ENCODE assay signal across 19 cellular contexts in the genomic region with DNA sequence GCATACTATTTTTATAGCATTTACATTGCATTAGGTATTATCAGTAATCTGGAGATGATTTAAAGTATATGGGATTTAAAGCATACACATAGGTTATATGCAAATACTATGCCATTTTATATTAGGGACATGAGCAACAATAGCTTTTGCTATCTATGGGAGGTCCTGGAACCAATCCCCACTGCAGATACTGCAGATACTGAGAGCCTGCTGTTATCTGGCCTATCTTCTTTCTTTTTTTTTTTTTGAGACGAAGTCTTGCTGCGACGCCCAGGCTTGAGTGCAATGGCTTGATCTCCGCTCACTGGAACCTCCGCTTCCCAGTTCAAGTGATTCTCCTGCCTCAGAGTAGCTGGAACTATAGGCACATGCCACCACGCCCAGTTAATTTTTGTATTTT. TPM values are rescaled to one million over a fixed set of nuclear protein-coding genes. Genes with fewer than 3 reads are reported as not detected.
DNase-seq lines count a peak whose midpoint lies in the region; ATAC-seq and TF ChIP-seq lines count a peak whose summit lies in the region.
"Had no signal": no experiment of that assay in that cellular context is flagged by ENCODE, and none has a peak within 500 bp of the region (broad histone marks: within the 10 kb centered on the region; RNA-seq: fewer than 3 reads in every experiment).

No MANE protein-coding gene starts in this region.

- no peak for DNase-seq in CD4-positive, alpha-beta T cell
- DNase-seq in CD4-positive, alpha-beta memory T cell = no peak
- DNase-seq in T-helper 17 cell = no peak
- DNase-seq in nephron progenitor cell = no peak
- DNase-seq in effector CD8-positive, alpha-beta T cell (lab: John Stamatoyannopoulos, UW) = no peak
- DNase-seq in NCI-H1105 treated with DMSO at 0.1 percent for 48 hours (lab: John Stamatoyannopoulos, UW) = no peak
- no peak for DNase-seq in posterior vena cava (ENCODE audit: low spot score)
- DNase-seq: CD4-positive, CD25-positive, alpha-beta regulatory T cell; KBM-7; NCI-H1105; NCI-H2081; NCI-H2171; NCI-H524 treated with DMSO at 0.1 percent for 48 hours had no signal

- no peak for TF ChIP-seq CTCF in CD4-positive, alpha-beta T cell (IDR thresholded peaks at IDR 0.05)
- TF ChIP-seq CTCF in nephron progenitor cell (IDR thresholded peaks at IDR 0.05) = no peak

- no peaks in the 10 kb centered on the region for H3K9me3 Mint-ChIP-seq in CD4-positive, alpha-beta T cell
- H3K9me3 Mint-ChIP-seq in CD4-positive, alpha-beta memory T cell = peaks cover 0 to 4% (median 0%) of the 10 kb centered on the region in 8 donors
- no peaks in the 10 kb centered on the region for H3K9me3 Mint-ChIP-seq in nephron progenitor cell
- H3K9me3 Mint-ChIP-seq: CD4-positive, CD25-positive, alpha-beta regulatory T cell had no signal

- no peak for ATAC-seq in CD4-positive, alpha-beta T cell (ENCODE audit: poor library complexity)
- ATAC-seq in T-helper 17 cell = no peak
- ATAC-seq: HCT116, Right ventricle myocardium inferior had no signal

- H3K4me3 Mint-ChIP-seq in CD4-positive, alpha-beta T cell = no peak overlapping the region
- no peak overlapping the region for H3K4me3 Mint-ChIP-seq in CD4-positive, alpha-beta memory T cell
- H3K4me3 Mint-ChIP-seq in T-helper 17 cell (no peak overlapping the region), nephron progenitor cell (no peak overlapping the region)
- H3K4me3 Mint-ChIP-seq: CD4-positive, CD25-positive, alpha-beta regulatory T cell had no signal

- H3K27me3 ChIP-seq in CD4-positive, alpha-beta T cell (ENCODE audit: control insufficient read depth, insufficient read depth, low read length) = no peaks in the 10 kb centered on the region
- no peaks in the 10 kb centered on the region for H3K27me3 ChIP-seq in CD4-positive, alpha-beta memory T cell (ENCODE audit: insufficient read depth, low read length)
- H3K27me3 ChIP-seq: SJSA1 had no signal

- H3K9me3 ChIP-seq in CD4-positive, alpha-beta T cell (ENCODE audit: control insufficient read depth, low read length) = no peaks in the 10 kb centered on the region
- no peaks in the 10 kb centered on the region for H3K9me3 ChIP-seq in CD4-positive, alpha-beta memory T cell (ENCODE audit: control insufficient read depth in 1 of 2, low read length in 2 of 2)
- H3K9me3 ChIP-seq in T-helper 17 cell (ENCODE audit: control insufficient read depth, low read length, poor library complexity, severe bottlenecking) = no peaks in the 10 kb centered on the region
- H3K9me3 ChIP-seq: SJSA1 had no signal

- peaks cover 7% of the 10 kb centered on the region for H3K4me1 ChIP-seq in CD4-positive, alpha-beta memory T cell (ENCODE audit: insufficient read depth, low read length)
- H3K4me1 ChIP-seq: SJSA1 had no signal

- H3K4me3 ChIP-seq in CD4-positive, alpha-beta memory T cell (ENCODE audit: low read length in 2 of 2) = no peak overlapping the region
- H3K4me3 ChIP-seq: SJSA1 had no signal

- peak overlapping the region; percentile 50 for H3K27ac Mint-ChIP-seq in CD4-positive, alpha-beta T cell
- peak overlapping the region in 4 of 7 donors; percentile 5 to 80 (median 54) for H3K27ac Mint-ChIP-seq in CD4-positive, alpha-beta memory T cell
- H3K27ac Mint-ChIP-seq in T-helper 17 cell = peak overlapping the region; percentile 21
- H3K27ac Mint-ChIP-seq in nephron progenitor cell = peak overlapping the region; percentile 70

- peaks cover 100% of the 10 kb centered on the region for H3K36me3 Mint-ChIP-seq in CD4-positive, alpha-beta T cell (ENCODE audit: low read depth)
- H3K36me3 Mint-ChIP-seq in CD4-positive, alpha-beta memory T cell = peaks cover 76 to 97% of the 10 kb centered on the region in 2 donors
- H3K36me3 Mint-ChIP-seq in T-helper 17 cell (ENCODE audit: low read depth) = peaks cover 14% of the 10 kb centered on the region
- peaks cover 89% of the 10 kb centered on the region for H3K36me3 Mint-ChIP-seq in nephron progenitor cell (ENCODE audit: low read depth)

- no peak overlapping the region for H3K27ac ChIP-seq in CD4-positive, alpha-beta T cell (ENCODE audit: low read depth, low read length)
- H3K27ac ChIP-seq in CD4-positive, alpha-beta memory T cell (ENCODE audit: low read depth, low read length) = no peak overlapping the region
- H3K27ac ChIP-seq: SJSA1 had no signal

- intact Hi-C loops in CD4-positive, alpha-beta T cell (cut with DNase I, micrococcal nuclease) = no loop called here
- intact Hi-C loops in CD4-positive, alpha-beta memory T cell (cut with micrococcal nuclease) = no loop called here
- intact Hi-C loops in posterior vena cava (cut with DNase I) = no loop called here

- POLR2A ChIA-PET in CD4-positive, alpha-beta T cell (lab: Charles Lee) = no interaction called here
- POLR2A ChIA-PET in CD4-positive, alpha-beta memory T cell (lab: Charles Lee; ENCODE audit: partially characterized antibody) = no interaction called here

- H3K27me3 Mint-ChIP-seq in CD4-positive, alpha-beta T cell = no peaks in the 10 kb centered on the region
- no peaks in the 10 kb centered on the region for H3K27me3 Mint-ChIP-seq in CD4-positive, alpha-beta memory T cell
- H3K27me3 Mint-ChIP-seq in T-helper 17 cell = no peaks in the 10 kb centered on the region
- H3K27me3 Mint-ChIP-seq in nephron progenitor cell (ENCODE audit: low read depth, poor library complexity) = no peaks in the 10 kb centered on the region
- H3K27me3 Mint-ChIP-seq: CD4-positive, CD25-positive, alpha-beta regulatory T cell had no signal

- CTCF ChIA-PET in CD4-positive, alpha-beta T cell (lab: Charles Lee) = interaction anchor here (2.1 kb wide), 1 partner anchor 8 kb away, joined by 6 read pairs; no protein-coding TSS in a partner anchor
- CTCF ChIA-PET in CD4-positive, alpha-beta memory T cell (lab: Charles Lee; ENCODE audit: partially characterized antibody) = interaction anchor here (0.8 to 3.3 kb wide), 3 partner anchors 8 to 178 kb away, joined by 4 to 8 read pairs (median 5); no protein-coding TSS in a partner anchor

- peaks cover 6% of the 10 kb centered on the region for H3K4me1 Mint-ChIP-seq in CD4-positive, alpha-beta T cell (ENCODE audit: low read depth)
- peaks cover 8 to 15% (median 10%) of the 10 kb centered on the region in 4 donors for H3K4me1 Mint-ChIP-seq in CD4-positive, alpha-beta memory T cell
- H3K4me1 Mint-ChIP-seq in T-helper 17 cell (peaks cover 17% of the 10 kb centered on the region), nephron progenitor cell (no peaks in the 10 kb centered on the region)

- H3K36me3 ChIP-seq in CD4-positive, alpha-beta memory T cell (ENCODE audit: insufficient read depth, low read length) = peaks cover 97% of the 10 kb centered on the region

RNA-seq across cellular contexts. Expression of a gene that starts 37.4 kb away (rescaled TPM):
- not detected for total RNA-seq in CD4-positive, alpha-beta T cell
- total RNA-seq in CD4-positive, alpha-beta memory T cell = not detected
- polyA plus RNA-seq in CD4-positive, alpha-beta memory T cell = not detected
- total RNA-seq in T-helper 17 cell (not detected), posterior vena cava (not detected)
- total RNA-seq: CD4-positive, CD25-positive, alpha-beta regulatory T cell; H1; HT1080; Right ventricle myocardium inferior; SJSA1 had no signal
- polyA plus RNA-seq: BJ; CD4-positive, CD25-positive, alpha-beta regulatory T cell; H1 had no signal
